In genomic region chr13:19597523-19597922, GRCh38 we compare ENCODE assay signal across 21 cellular contexts. TPM values are rescaled to one million over a fixed set of nuclear protein-coding genes. Genes with fewer than 3 reads are reported as not detected.
A peak's percentile ranks its signal among the peaks of the same experiment; 100 is the strongest.
DNase-seq lines count a peak whose midpoint lies in the region; FAIRE-seq and TF ChIP-seq lines count a peak whose summit lies in the region.
"Had no signal": no experiment of that assay in that cellular context is flagged by ENCODE, and none has a peak within 500 bp of the region (broad histone marks: within the 10 kb centered on the region; RNA-seq: fewer than 3 reads in every experiment).

No MANE protein-coding gene starts in this region.

- no peaks in the 10 kb centered on the region for H3K9me3 ChIP-seq in skeletal muscle satellite cell (replicated peaks; ENCODE audit: low read length)
- H3K9me3 ChIP-seq: left lung, prostate gland, tibial artery had no signal

- H3K36me3 ChIP-seq in bronchial epithelial cell (ENCODE audit: control insufficient read depth, insufficient read depth, low read length) (no peaks in the 10 kb centered on the region), skeletal muscle satellite cell (ENCODE audit: insufficient read depth, low read length) (no peaks in the 10 kb centered on the region)
- H3K36me3 ChIP-seq: left lung, prostate gland, tibial artery had no signal

- H3K4me1 ChIP-seq in skeletal muscle satellite cell (ENCODE audit: control insufficient read depth, insufficient read depth, low read length): peaks cover 7% of the 10 kb centered on the region
- H3K4me1 ChIP-seq: prostate gland had no signal

- peak; percentile 35 for DNase-seq in NOMO-1 treated with DMSO at 0.1 percent for 48 hours (lab: John Stamatoyannopoulos, UW; ENCODE audit: unreplicated experiment)
- DNase-seq in NOMO-1 treated with dmso at 0.1 percent for 144 hours (lab: John Stamatoyannopoulos, UW; ENCODE audit: unreplicated experiment): no peak
- peak; percentile 74 for DNase-seq in NB4 (ENCODE audit: low read depth)
- DNase-seq in bronchial epithelial cell (ENCODE audit: low read depth): peak; percentile 77
- DNase-seq in stimulated activated CD4-positive, alpha-beta T cell treated with anti-CD3 and anti-CD28 coated beads, Interleukin-4, amount 100 ng/mL, for 1 hour: no peak
- no peak for DNase-seq in middle frontal gyrus (ENCODE audit: extremely low spot score, low spot score)
- no peak for DNase-seq in stimulated activated CD4-positive, alpha-beta T cell treated with anti-CD3 and anti-CD28 coated beads, Interleukin-4, amount 100 ng/mL, for 24 hours
- DNase-seq: activated CD4-positive, alpha-beta T cell treated with anti-CD3 and anti-CD28 coated beads, Interleukin-2, amount 50 U/mL, for 4 hours; activated T-cell treated with anti-CD3 and anti-CD28 coated beads, Interleukin-2, amount 50 U/mL, for 48 hours; H7; Kasumi-1; left lung; naive thymus-derived CD4-positive, alpha-beta T cell; NCI-H2029; NCI-H526; SHP77; tibial artery had no signal

- no peak for FAIRE-seq in bronchial epithelial cell (lab: Jason Lieb, UNC)
- FAIRE-seq: A204.1 had no signal

- peak overlapping the region; percentile 31 for H3K4me2 ChIP-seq in skeletal muscle satellite cell (ENCODE audit: low read length)

- H3K27me3 ChIP-seq in bronchial epithelial cell (ENCODE audit: control insufficient read depth, insufficient read depth, low read length): no peaks in the 10 kb centered on the region
- no peaks in the 10 kb centered on the region for H3K27me3 ChIP-seq in skeletal muscle satellite cell (ENCODE audit: control insufficient read depth, insufficient read depth, low read length)

- TF ChIP-seq POLR2A in NB4 (IDR thresholded peaks at IDR 0.05; ENCODE audit: extremely low read depth, insufficient read length): no peak

- TF ChIP-seq CTCF in NB4 (IDR thresholded peaks at IDR 0.05; ENCODE audit: low read depth, low read length): no peak
- TF ChIP-seq CTCF in bronchial epithelial cell (IDR thresholded peaks at IDR 0.05; ENCODE audit: insufficient read depth, low read length, severe bottlenecking): no peak

- no peak overlapping the region for H3K9ac ChIP-seq in skeletal muscle satellite cell (ENCODE audit: low read depth, low read length)

- H3K4me3 ChIP-seq in NB4 (ENCODE audit: low read depth, low read length) (no peak overlapping the region), bronchial epithelial cell (ENCODE audit: low read depth, low read length) (no peak overlapping the region), skeletal muscle satellite cell (ENCODE audit: low read length) (no peak overlapping the region)
- H3K4me3 ChIP-seq: left lung, prostate gland, tibial artery had no signal

RNA-seq across cellular contexts. Expression of gene MPHOSPH8, which starts 35.9 kb away (rescaled TPM):
- 9.7 and 18.7 TPM in 2 replicates for total RNA-seq in bronchial epithelial cell
- total RNA-seq in skeletal muscle satellite cell (2012; rRNA removed): 7.9 and 8.1 TPM in 2 replicates

RNA-seq across cellular contexts. Expression of gene TPTE2, which starts 36.2 kb away (rescaled TPM):
- not detected in 2 replicates for total RNA-seq in bronchial epithelial cell
- total RNA-seq in skeletal muscle satellite cell (2012; rRNA removed): not detected in 2 replicates
- total RNA-seq: esophagus mucosa, H7 had no signal

Comparison
In these comparisons a context has a peak if more than half of its experiments do, and no peak if none do; other contexts are left out.
1. DNase-seq: peak in NOMO-1 treated with DMSO at 0.1 percent for 48 hours (single experiment), NB4 (single experiment) and bronchial epithelial cell (single experiment); none in NOMO-1 treated with dmso at 0.1 percent for 144 hours (single experiment), stimulated activated CD4-positive, alpha-beta T cell treated with anti-CD3 and anti-CD28 coated beads, Interleukin-4, amount 100 ng/mL, for 1 hour (single experiment), middle frontal gyrus (single experiment) and stimulated activated CD4-positive, alpha-beta T cell treated with anti-CD3 and anti-CD28 coated beads, Interleukin-4, amount 100 ng/mL, for 24 hours (single experiment).